20 cellular contexts compared by ENCODE assay signal in genomic region chr7:7536396-7537019, GRCh38. TPM values are rescaled to one million over a fixed set of nuclear protein-coding genes. Genes with fewer than 3 reads are reported as not detected.
DNase-seq lines count a peak whose midpoint lies in the region; FAIRE-seq and TF ChIP-seq lines count a peak whose summit lies in the region.
"Had no signal": no experiment of that assay in that cellular context is flagged by ENCODE, and none has a peak within 500 bp of the region (broad histone marks: within the 10 kb centered on the region; RNA-seq: fewer than 3 reads in every experiment).

No MANE protein-coding gene starts in this region.

- H3K27ac ChIP-seq in spleen: no peak overlapping the region
- H3K27ac ChIP-seq: A549, KMS-11 had no signal

- intact Hi-C loops in spleen (cut with DNase I; ENCODE audit: low total_unique reads): loop anchor here (5.0 kb wide), 1 partner anchor 429 kb away; no protein-coding TSS in a partner anchor

- FAIRE-seq in islet of Langerhans (lab: Jason Lieb, UNC): peak; percentile 70
- FAIRE-seq: G401.6, GM18507 had no signal

- H3K4me1 ChIP-seq in spleen: peaks cover 0 to 4% (median 0%) of the 10 kb centered on the region in 6 donors
- H3K4me1 ChIP-seq: BE2C had no signal

- no peak for TF ChIP-seq POLR2A in spleen (IDR thresholded peaks at IDR 0.05)

- no peaks in the 10 kb centered on the region for H3K9me3 ChIP-seq in spleen
- H3K9me3 ChIP-seq: BE2C had no signal

- peak; percentile 33 to 34 for DNase-seq in SHP77 (lab: John Stamatoyannopoulos, UW)
- DNase-seq in SHP77 treated with DMSO at 0.1 percent for 48 hours (lab: John Stamatoyannopoulos, UW): no peak
- DNase-seq in NCI-H2029 treated with DMSO at 0.1 percent for 48 hours (lab: John Stamatoyannopoulos, UW): peak; percentile 79
- DNase-seq in spleen: no peak
- no peak for DNase-seq in activated gamma-delta T cell (lab: John Stamatoyannopoulos, UW)
- no peak for DNase-seq in NCI-H1930 (lab: John Stamatoyannopoulos, UW)
- DNase-seq: BE2C, GOT3, NCI-H1105 treated with DMSO at 0.1 percent for 48 hours, NCI-H1694, NCI-H446, NCI-H526 treated with DMSO at 0.1 percent for 48 hours had no signal

- H3K27me3 ChIP-seq in spleen (replicated peaks in 1 of 7): peaks cover 0 to 36% (median 7%) of the 10 kb centered on the region in 7 donors

- H3K36me3 ChIP-seq in spleen: no peaks in the 10 kb centered on the region
- H3K36me3 ChIP-seq: BE2C had no signal

- no peak overlapping the region for H3K4me3 ChIP-seq in spleen
- H3K4me3 ChIP-seq: A549 had no signal

- WGBS in spleen, 5 donors: 86 to 96% (median 91%) methylated on average over 5 of the region's 5 CpGs

- TF ChIP-seq CTCF in spleen (IDR thresholded peaks at IDR 0.05 in 8 of 11, conservative IDR thresholded peaks at IDR 0.05 in 3 of 11): no peak

RNA-seq across cellular contexts. Expression of gene COL28A1, which starts 0.8 kb away (rescaled TPM):
- under 1 TPM; 0.20 to 0.94 (median 0.66) TPM for total RNA-seq in spleen
- 1 to 10 TPM in 1 of 3 donors, under 1 TPM in 2; 0.08 to 1.6 (median 0.28) TPM for polyA plus RNA-seq in spleen
- total RNA-seq: Daoy, HT1080, OCI-LY7 had no signal

RNA-seq across cellular contexts. Expression of gene MIOS, which starts 30.2 kb away (rescaled TPM):
- 100 to 1,000 TPM in 1 of 7 donors, 10 to 100 TPM in 6; 36.5 to 104 (median 49.5) TPM for total RNA-seq in spleen
- polyA plus RNA-seq in spleen: 10 to 100 TPM; 18.0 to 21.0 (median 18.9) TPM

Comparison
In these comparisons a context has a peak if more than half of its experiments do, and no peak if none do; other contexts are left out.
1. DNase-seq: peak in SHP77 (2 of 2) and NCI-H2029 treated with DMSO at 0.1 percent for 48 hours (single experiment); none in SHP77 treated with DMSO at 0.1 percent for 48 hours (single experiment), spleen (single experiment), activated gamma-delta T cell (single experiment) and NCI-H1930 (0 of 2).